In the genomic region with DNA sequence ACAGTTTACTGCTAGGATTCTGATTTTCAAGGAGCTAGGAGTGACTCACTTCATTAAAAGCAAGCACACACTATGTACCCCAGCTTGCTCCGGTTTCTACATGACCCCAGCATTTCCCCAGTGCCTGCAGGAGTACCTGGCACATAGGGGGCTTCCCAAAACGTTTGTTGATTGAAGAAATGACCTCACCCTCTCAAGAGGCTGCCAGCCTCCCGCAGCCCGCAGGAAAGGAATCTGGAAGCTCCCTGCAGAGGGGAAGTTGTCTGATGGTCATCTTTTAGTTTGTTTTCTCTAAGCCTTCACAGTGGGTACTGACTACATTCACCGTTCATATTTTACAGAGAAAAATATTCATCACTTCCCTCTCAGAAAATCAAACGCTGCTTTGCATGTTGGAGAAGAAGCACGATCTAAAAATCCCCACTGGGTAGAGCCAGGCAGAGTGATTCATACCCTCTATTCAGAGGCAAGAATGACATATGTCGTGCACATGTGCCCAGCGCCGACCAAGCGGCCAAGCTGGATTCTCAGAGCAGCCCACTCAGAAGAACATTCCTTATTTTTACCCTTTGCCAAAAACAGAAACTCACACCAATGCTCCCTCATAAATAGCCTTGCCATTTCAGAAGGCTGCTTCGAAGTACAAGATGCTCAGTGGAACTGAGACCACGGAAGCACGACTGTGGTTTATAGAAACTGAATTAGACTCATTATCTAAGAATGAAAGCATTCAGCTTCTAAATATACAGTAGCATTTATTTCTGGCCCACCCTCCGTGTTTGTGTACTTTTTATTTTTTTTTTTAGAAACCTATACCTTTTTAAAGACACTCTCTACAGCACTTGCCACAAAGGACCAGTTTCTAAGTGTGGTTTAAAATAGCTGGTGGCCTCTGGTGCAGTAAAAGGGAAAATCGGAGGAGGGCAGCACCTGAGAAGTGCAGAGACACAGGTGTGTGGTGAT, we compare ENCODE assay signal across 10 cellular contexts.
DNase-seq lines count a peak whose midpoint lies in the region; ATAC-seq and TF ChIP-seq lines count a peak whose summit lies in the region.
"Had no signal": no experiment of that assay in that cellular context is flagged by ENCODE, and none has a peak within 500 bp of the region (broad histone marks: within the 10 kb centered on the region; RNA-seq: fewer than 3 reads in every experiment).

No MANE protein-coding gene starts in this region.

- H3K36me3 ChIP-seq in brain microvascular endothelial cell (replicated peaks) (no peaks in the 10 kb centered on the region), Peyer's patch (no peaks in the 10 kb centered on the region)

- H3K4me3 ChIP-seq in brain microvascular endothelial cell (ENCODE audit: low read depth, low read length) (no peak overlapping the region), Peyer's patch (no peak overlapping the region)

- no peaks in the 10 kb centered on the region for H3K9me3 ChIP-seq in Peyer's patch

- no peaks in the 10 kb centered on the region for H3K4me1 ChIP-seq in Peyer's patch

- in situ Hi-C loops in brain microvascular endothelial cell (cut with HindIII; ENCODE audit: low pct_ligation_motif_present, low sequenced_read_pairs), result no loop called here

- H3K36me3 Mint-ChIP-seq in naive thymus-derived CD8-positive, alpha-beta T cell, result peaks cover 0 to 2% (median 0%) of the 10 kb centered on the region in 3 donors

- ATAC-seq in GM18868 (IDR thresholded peaks at IDR 0.05; ENCODE audit: unreplicated experiment), result peak; percentile 77
- ATAC-seq in HG02973 (IDR thresholded peaks at IDR 0.05; ENCODE audit: unreplicated experiment), result peak; percentile 62
- no peak for ATAC-seq in naive thymus-derived CD8-positive, alpha-beta T cell

- no peak overlapping the region for H3K27ac ChIP-seq in brain microvascular endothelial cell
- no peak overlapping the region for H3K27ac ChIP-seq in Peyer's patch

- DNase-seq in brain microvascular endothelial cell, result peak; percentile 1
- DNase-seq in superior temporal gyrus (ENCODE audit: extremely low spot score), result peak; percentile 75
- no peak for DNase-seq in DMS79 (lab: John Stamatoyannopoulos, UW)
- DNase-seq in naive thymus-derived CD8-positive, alpha-beta T cell, result no peak
- DNase-seq in Peyer's patch, result no peak
- DNase-seq: activated naive CD4-positive, alpha-beta T cell treated with anti-CD3 and anti-CD28 coated beads for 36 hours had no signal

- H3K27me3 Mint-ChIP-seq in naive thymus-derived CD8-positive, alpha-beta T cell, result peaks cover 1 to 30% (median 9%) of the 10 kb centered on the region in 5 donors

- H3K27me3 ChIP-seq in brain microvascular endothelial cell (replicated peaks) (no peaks in the 10 kb centered on the region), Peyer's patch (no peaks in the 10 kb centered on the region)

- TF ChIP-seq POLR2A in Peyer's patch (IDR thresholded peaks at IDR 0.05), result no peak

- H3K27ac Mint-ChIP-seq in naive thymus-derived CD8-positive, alpha-beta T cell, result no peak overlapping the region
- H3K27ac Mint-ChIP-seq: activated naive CD4-positive, alpha-beta T cell treated with anti-CD3 and anti-CD28 coated beads for 36 hours; T-helper 1 cell treated with Interleukin-12 subunit alpha and Interleukin-12 subunit beta and Interleukin-4 antibody, amounts not matched to agents 30 μg/mL and 1 μg/mL, for 36 hours had no signal

- POLR2A ChIA-PET in naive thymus-derived CD8-positive, alpha-beta T cell (lab: Charles Lee), result no interaction called here

- TF ChIP-seq CTCF in brain microvascular endothelial cell (IDR thresholded peaks at IDR 0.05; ENCODE audit: low read depth, low read length, missing control alignments) (no peak), Peyer's patch (IDR thresholded peaks at IDR 0.05) (no peak)

- H3K4me3 Mint-ChIP-seq in naive thymus-derived CD8-positive, alpha-beta T cell, result no peak overlapping the region
- H3K4me3 Mint-ChIP-seq: activated naive CD4-positive, alpha-beta T cell treated with anti-CD3 and anti-CD28 coated beads for 36 hours; neural crest cell; T-helper 1 cell treated with Interleukin-12 subunit alpha and Interleukin-12 subunit beta and Interleukin-4 antibody, amounts not matched to agents 30 μg/mL and 1 μg/mL, for 36 hours had no signal

- H3K9me3 Mint-ChIP-seq in naive thymus-derived CD8-positive, alpha-beta T cell, result peaks cover 0 to 22% (median 2%) of the 10 kb centered on the region in 9 donors

- H3K4me1 Mint-ChIP-seq in naive thymus-derived CD8-positive, alpha-beta T cell, result peaks cover 0 to 3% (median under 1%) of the 10 kb centered on the region in 4 donors

Comparison
In these comparisons a context has a peak if more than half of its experiments do, and no peak if none do; other contexts are left out.
1. ATAC-seq: peak in GM18868 (single experiment) and HG02973 (single experiment); none in naive thymus-derived CD8-positive, alpha-beta T cell (0 of 2).
2. DNase-seq: peak in brain microvascular endothelial cell (single experiment) and superior temporal gyrus (single experiment); none in DMS79 (single experiment), naive thymus-derived CD8-positive, alpha-beta T cell (0 of 10) and Peyer's patch (0 of 3).